8 cellular contexts compared by ENCODE assay signal in the genomic region with DNA sequence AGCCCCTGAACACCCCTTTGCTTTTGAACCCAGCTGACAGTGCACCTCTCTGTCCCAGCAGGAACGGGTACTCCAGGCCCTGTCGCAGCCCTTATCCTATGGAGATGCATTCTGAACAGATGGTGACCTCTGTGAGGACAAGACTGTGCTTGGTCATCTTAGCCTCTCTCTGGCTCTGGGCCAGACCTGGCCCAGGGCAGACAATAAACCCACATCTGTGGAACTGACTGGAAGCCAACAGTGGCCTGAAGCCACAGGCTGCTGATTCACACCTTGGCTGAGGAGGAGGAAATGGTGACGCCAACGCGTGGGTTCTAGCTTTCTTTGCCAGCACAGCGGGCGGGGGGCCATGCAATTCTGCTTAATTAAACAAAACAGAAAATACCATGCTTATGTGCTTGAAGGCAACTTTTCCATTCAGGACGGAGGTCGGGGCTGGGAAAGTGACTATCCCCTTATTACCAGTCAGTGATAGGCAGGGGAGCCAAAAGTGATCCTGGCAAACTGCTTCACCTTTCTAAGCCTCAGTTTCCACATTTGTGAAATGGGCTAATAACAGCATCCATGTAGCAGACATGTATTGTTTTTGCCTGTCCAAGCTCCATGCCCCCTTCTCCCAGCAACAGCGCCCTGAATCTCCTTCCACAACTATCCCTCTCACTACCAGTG. TPM values are rescaled to one million over a fixed set of nuclear protein-coding genes. Genes with fewer than 3 reads are reported as not detected.
DNase-seq lines count a peak whose midpoint lies in the region; ATAC-seq and TF ChIP-seq lines count a peak whose summit lies in the region.

No MANE protein-coding gene starts in this region.

- DNase-seq in H4 (ENCODE audit: low spot score): peak; percentile 89
- peak; percentile 73 to 81 for DNase-seq in SHP77 (lab: John Stamatoyannopoulos, UW)
- peak; percentile 98 for DNase-seq in cardiac fibroblast (ENCODE audit: low read depth in 2 of 2)
- DNase-seq in medulla oblongata (ENCODE audit: extremely low spot score): peak; percentile 72
- DNase-seq in stimulated activated CD8-positive, alpha-beta memory T cell treated with anti-CD3 and anti-CD28 coated beads, Interleukin-7, amount 100 ng/mL, for 48 hours (ENCODE audit: extremely low read depth in 1 of 2, low read depth in 1 of 2): peak; percentile 50 to 79
- DNase-seq in HAP-1 (ENCODE audit: low spot score in 2 of 2): no peak
- no peak for DNase-seq in NCI-H526 treated with DMSO at 0.1 percent for 48 hours (lab: John Stamatoyannopoulos, UW)

- in situ Hi-C loops in HAP-1 (cut with MboI; ENCODE audit: low sequenced_read_pairs): no loop called here

- no peaks in the 10 kb centered on the region for H3K27me3 ChIP-seq in HAP-1 (ENCODE audit: low read depth)

- peaks cover 3% of the 10 kb centered on the region; the same call in 1 of the 2 replicates for H3K36me3 ChIP-seq in HAP-1 (replicated peaks)

- H3K4me1 ChIP-seq in HAP-1: no peaks in the 10 kb centered on the region

- no peak overlapping the region for H3K4me3 ChIP-seq in cardiac fibroblast (replicated peaks in 1 of 2; ENCODE audit: low read depth in 2 of 2, low read length in 2 of 2)
- H3K4me3 ChIP-seq in HAP-1: no peak overlapping the region

- no peaks in the 10 kb centered on the region for H3K9me3 ChIP-seq in HAP-1

- no peak for TF ChIP-seq CTCF in cardiac fibroblast (IDR thresholded peaks at IDR 0.05; ENCODE audit: low read depth, low read length)

- no peak for ATAC-seq in GM21423 (IDR thresholded peaks at IDR 0.05; ENCODE audit: unreplicated experiment)

RNA-seq across cellular contexts. Expression of a gene that starts 10.8 kb away (rescaled TPM):
- 7.7 and 9.4 TPM in 2 replicates for total RNA-seq in H4 (2014; rRNA removed; shearing (Covaris generic))

Comparison
In these comparisons a context has a peak if more than half of its experiments do, and no peak if none do; other contexts are left out.
1. DNase-seq: peak in H4 (single experiment), SHP77 (2 of 2), cardiac fibroblast (2 of 2), medulla oblongata (single experiment) and stimulated activated CD8-positive, alpha-beta memory T cell treated with anti-CD3 and anti-CD28 coated beads, Interleukin-7, amount 100 ng/mL, for 48 hours (2 of 2); none in HAP-1 (0 of 2) and NCI-H526 treated with DMSO at 0.1 percent for 48 hours (single experiment).